Comparison of ENCODE assay signal across 9 cellular contexts in genomic region chr19:38647966-38648788, GRCh38. TPM values are rescaled to one million over a fixed set of nuclear protein-coding genes. Genes with fewer than 3 reads are reported as not detected.
DNase-seq lines count a peak whose midpoint lies in the region; ATAC-seq and TF ChIP-seq lines count a peak whose summit lies in the region.
"Had no signal": no experiment of that assay in that cellular context is flagged by ENCODE, and none has a peak within 500 bp of the region (broad histone marks: within the 10 kb centered on the region; RNA-seq: fewer than 3 reads in every experiment).

No MANE protein-coding gene starts in this region.

- intact Hi-C loops in activated naive CD4-positive, alpha-beta T cell treated with anti-CD3 and anti-CD28 coated beads for 36 hours (cut with micrococcal nuclease), result loop anchor here (1.0 kb wide), 4 partner anchors 7 to 202 kb away; no protein-coding TSS in a partner anchor
- intact Hi-C loops in ascending aorta (cut with DNase I), result loop anchor here (1.0 to 2.0 kb wide), 4 partner anchors 29 to 202 kb away; partner anchors contain the start of genes ECH1 and EIF3K
- intact Hi-C loops in right lobe of liver (cut with DNase I), result loop anchor here in 1 of 2 donors (10.0 kb wide), 1 partner anchor 47 kb away; no protein-coding TSS in a partner anchor
- intact Hi-C loops in tibial artery (cut with DNase I; ENCODE audit: low total_unique reads), result loop anchor here (2.0 to 5.0 kb wide), 2 partner anchors 79 to 203 kb away; no protein-coding TSS in a partner anchor

- peaks cover 30% of the 10 kb centered on the region for H3K4me1 Mint-ChIP-seq in activated naive CD4-positive, alpha-beta T cell treated with anti-CD3 and anti-CD28 coated beads for 36 hours (ENCODE audit: low read depth)

- H3K27me3 ChIP-seq in ascending aorta (no peaks in the 10 kb centered on the region), right lobe of liver (no peaks in the 10 kb centered on the region), tibial artery (no peaks in the 10 kb centered on the region)

- H3K36me3 ChIP-seq in ascending aorta, result no peaks in the 10 kb centered on the region
- no peaks in the 10 kb centered on the region for H3K36me3 ChIP-seq in right lobe of liver
- H3K36me3 ChIP-seq in tibial artery, result no peaks in the 10 kb centered on the region

- TF ChIP-seq CTCF in ascending aorta (IDR thresholded peaks at IDR 0.05), result no peak
- no peak for TF ChIP-seq CTCF in right lobe of liver (IDR thresholded peaks at IDR 0.05)
- no peak for TF ChIP-seq CTCF in tibial artery (IDR thresholded peaks at IDR 0.05)

- H3K27me3 Mint-ChIP-seq in activated naive CD4-positive, alpha-beta T cell treated with anti-CD3 and anti-CD28 coated beads for 36 hours (ENCODE audit: low read depth), result peaks cover 34% of the 10 kb centered on the region

- peak overlapping the region; percentile 96 for H3K4me3 Mint-ChIP-seq in activated naive CD4-positive, alpha-beta T cell treated with anti-CD3 and anti-CD28 coated beads for 36 hours

- CTCF ChIA-PET in activated naive CD4-positive, alpha-beta T cell treated with anti-CD3 and anti-CD28 coated beads for 36 hours (lab: Charles Lee), result interaction anchor here (1.2 kb wide), 2 partner anchors 13 to 245 kb away, joined by 5 to 10 read pairs; partner anchors contain the start of gene FAM98C
- CTCF ChIA-PET in HEK293T (lab: Yijun Ruan, JAX), result interaction anchor here (1.2 to 2.4 kb wide), 2 partner anchors 14 to 170 kb away, joined by 3 to 19 read pairs; no protein-coding TSS in a partner anchor

- ATAC-seq in right lobe of liver (no peak), HG02588 (IDR thresholded peaks at IDR 0.05; ENCODE audit: unreplicated experiment) (no peak)

- H3K27ac Mint-ChIP-seq in activated naive CD4-positive, alpha-beta T cell treated with anti-CD3 and anti-CD28 coated beads for 36 hours, result no peak overlapping the region

- POLR2A ChIA-PET in HEK293T (lab: Yijun Ruan, JAX), result interaction anchor here (0.7 to 3.0 kb wide), 11 partner anchors 16 to 282 kb away, joined by 3 to 39 read pairs (median 5); partner anchors contain the start of genes EIF3K, MAP4K1, MRPS12 and NFKBIB

- DNase-seq in activated naive CD4-positive, alpha-beta T cell treated with anti-CD3 and anti-CD28 coated beads for 36 hours, result no peak
- DNase-seq in activated naive CD4-positive, alpha-beta T cell treated with Interleukin-2 at 50 U/mL for 16 hours, result no peak
- no peak for DNase-seq in ascending aorta (ENCODE audit: low spot score in 2 of 2)
- no peak for DNase-seq in right lobe of liver
- no peak for DNase-seq in tibial artery
- no peak for DNase-seq in germinal center (ENCODE audit: low spot score)
- DNase-seq in HEK293T (ENCODE audit: extremely low spot score), result no peak

- H3K9me3 Mint-ChIP-seq in activated naive CD4-positive, alpha-beta T cell treated with anti-CD3 and anti-CD28 coated beads for 36 hours, result no peaks in the 10 kb centered on the region

- H3K4me1 ChIP-seq in ascending aorta, result peaks cover 10 to 29% of the 10 kb centered on the region in 2 donors
- H3K4me1 ChIP-seq in right lobe of liver, result peaks cover 0 to 39% (median 16%) of the 10 kb centered on the region in 4 donors
- peaks cover 0 to 34% (median 30%) of the 10 kb centered on the region in 4 donors for H3K4me1 ChIP-seq in tibial artery

- H3K27ac ChIP-seq in ascending aorta (peak overlapping the region; percentile 92 to 96), right lobe of liver (peak overlapping the region; percentile 89 to 94 (median 92)), tibial artery (peak overlapping the region; percentile 94 to 97)

- H3K9me3 ChIP-seq in ascending aorta, result no peaks in the 10 kb centered on the region
- H3K9me3 ChIP-seq in right lobe of liver, result no peaks in the 10 kb centered on the region
- no peaks in the 10 kb centered on the region for H3K9me3 ChIP-seq in tibial artery

- peaks cover 5% of the 10 kb centered on the region for H3K36me3 Mint-ChIP-seq in activated naive CD4-positive, alpha-beta T cell treated with anti-CD3 and anti-CD28 coated beads for 36 hours (ENCODE audit: low read depth)

- WGBS in right lobe of liver (ENCODE audit: insufficient coverage, low coverage, low lambda C conversion rate, missing lambda C conversion rate), result 0% methylated on average over 20 of the region's 20 CpGs

- TF ChIP-seq POLR2A in right lobe of liver (IDR thresholded peaks at IDR 0.05), result no peak

- H3K4me3 ChIP-seq in ascending aorta (peak overlapping the region; percentile 89 to 100), right lobe of liver (peak overlapping the region; percentile 86 to 88 (median 87)), tibial artery (peak overlapping the region; percentile 83 to 97)

TF ChIP-seq in HEK293T, 16 proteins besides CTCF, POLR2A, EP300 and RAD21:
- no peak for TF ChIP-seq FOXA1 (IDR thresholded peaks at IDR 0.05)
- TF ChIP-seq FOXM1 (IDR thresholded peaks at IDR 0.05; ENCODE audit: borderline replicate concordance), result no peak
- TF ChIP-seq SP1 (IDR thresholded peaks at IDR 0.05), result no peak
- no peak for TF ChIP-seq BHLHE40 (IDR thresholded peaks at IDR 0.05; ENCODE audit: borderline replicate concordance)

RNA-seq across cellular contexts. Expression of gene ACTN4, which starts 0.7 kb away (rescaled TPM):
- total RNA-seq in activated naive CD4-positive, alpha-beta T cell treated with anti-CD3 and anti-CD28 coated beads for 36 hours, result 100 to 1,000 TPM; 117 to 119 TPM
- 1,036 TPM for total RNA-seq in ascending aorta
- 100 to 1,000 TPM; 142 to 306 (median 201) TPM for total RNA-seq in right lobe of liver

RNA-seq across cellular contexts. Expression of gene EIF3K, which starts 29.2 kb away (rescaled TPM):
- total RNA-seq in activated naive CD4-positive, alpha-beta T cell treated with anti-CD3 and anti-CD28 coated beads for 36 hours, result 100 to 1,000 TPM; 299 to 324 TPM
- total RNA-seq in ascending aorta, result 696 TPM
- 100 to 1,000 TPM in 4 of 6 experiments, 10 to 100 TPM in 2; 86.3 to 305 (median 116) TPM for total RNA-seq in right lobe of liver

RNA-seq across cellular contexts. Expression of gene MAP4K1, which starts 30.4 kb away (rescaled TPM):
- 100 to 1,000 TPM; 135 to 148 TPM for total RNA-seq in activated naive CD4-positive, alpha-beta T cell treated with anti-CD3 and anti-CD28 coated beads for 36 hours
- total RNA-seq in ascending aorta (15.1 TPM), right lobe of liver (1 to 10 TPM in 5 of 6 experiments, under 1 TPM in 1; 0.93 to 3.1 (median 2.0) TPM)
- total RNA-seq: glomerular endothelial cell had no signal
